ENCODE assay signal across 13 cellular contexts in the genomic region with DNA sequence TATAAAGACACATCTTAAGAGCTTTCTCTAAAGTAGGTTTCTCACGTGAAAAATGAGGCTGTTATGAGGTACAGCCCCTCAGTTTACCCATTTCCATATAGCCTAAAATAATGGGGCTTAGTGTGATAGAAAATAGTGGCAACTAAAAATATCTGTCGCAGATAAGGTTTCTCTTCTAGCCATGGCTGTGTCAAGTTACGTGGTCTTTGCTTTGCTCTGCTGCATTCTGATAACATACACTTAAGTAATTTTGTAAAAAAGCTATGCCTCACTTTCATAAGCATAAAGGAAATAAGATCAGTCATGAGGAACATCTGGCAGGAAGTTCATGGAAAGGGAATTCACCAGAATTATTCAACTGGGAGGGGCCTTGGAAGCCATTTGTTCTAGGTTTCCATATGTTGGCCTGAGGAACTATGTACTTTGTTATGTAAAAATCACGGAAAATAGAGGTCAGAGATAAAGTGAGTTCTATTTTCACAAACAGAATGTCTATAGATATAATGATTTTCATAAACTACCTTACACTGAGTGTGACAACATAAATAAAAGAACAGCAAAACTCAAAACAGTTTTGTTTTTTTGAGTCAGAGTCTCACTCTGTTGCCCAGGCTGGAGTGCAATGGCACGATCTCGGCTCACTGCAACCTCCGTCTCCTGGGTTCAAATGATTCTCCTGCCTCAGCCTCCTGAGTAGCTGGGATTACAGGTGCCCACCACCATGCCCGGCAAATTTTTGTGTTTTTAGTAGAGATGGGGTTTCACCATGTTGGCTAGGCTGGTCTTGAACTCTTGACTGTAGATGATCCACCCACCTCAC.
DNase-seq lines count a peak whose midpoint lies in the region; ATAC-seq and TF ChIP-seq lines count a peak whose summit lies in the region.
"Had no signal": no experiment of that assay in that cellular context is flagged by ENCODE, and none has a peak within 500 bp of the region (broad histone marks: within the 10 kb centered on the region; RNA-seq: fewer than 3 reads in every experiment).

No MANE protein-coding gene starts in this region.

- peak overlapping the region; percentile 61 for H3K4me3 ChIP-seq in SK-N-MC
- H3K4me3 ChIP-seq: HAP-1 had no signal

- TF ChIP-seq CTCF in foreskin keratinocyte (conservative IDR thresholded peaks at IDR 0.05), result no peak
- no peak for TF ChIP-seq CTCF in type B pancreatic cell (conservative IDR thresholded peaks at IDR 0.05)

- peaks cover 26% of the 10 kb centered on the region for H3K4me1 ChIP-seq in foreskin keratinocyte

- peak; percentile 87 for ATAC-seq in foreskin keratinocyte

- no peaks in the 10 kb centered on the region for H3K27me3 Mint-ChIP-seq in type B pancreatic cell

- DNase-seq in DMS53 (lab: John Stamatoyannopoulos, UW) (peak; percentile 35), DMS53 treated with DMSO at 0.1 percent for 48 hours (lab: John Stamatoyannopoulos, UW; ENCODE audit: unreplicated experiment) (no peak), SK-N-MC (ENCODE audit: low read depth, low spot score) (peak; percentile 67), foreskin keratinocyte (peak in 1 of 2 donors; percentile 83), type B pancreatic cell (ENCODE audit: extremely low spot score, unreplicated experiment) (no peak), DMS79 treated with DMSO at 0.1 percent for 48 hours (lab: John Stamatoyannopoulos, UW) (no peak), NCI-H526 (lab: John Stamatoyannopoulos, UW) (no peak)
- no peak for DNase-seq in activated naive CD4-positive, alpha-beta T cell (lab: John Stamatoyannopoulos, UW)
- DNase-seq: activated T-cell treated with anti-CD3 and anti-CD28 coated beads, Interleukin-2, amount 50 U/mL, for 48 hours; foreskin melanocyte; stimulated activated CD8-positive, alpha-beta memory T cell treated with anti-CD3 and anti-CD28 coated beads, Interleukin-4, amount 100 ng/mL, for 48 hours had no signal

- H3K36me3 ChIP-seq in SK-N-MC (ENCODE audit: insufficient read depth, low read length), result no peaks in the 10 kb centered on the region
- H3K36me3 ChIP-seq: HAP-1, neutrophil had no signal

- no peaks in the 10 kb centered on the region for H3K9me3 ChIP-seq in SK-N-MC (ENCODE audit: low read depth, low read length)
- H3K9me3 ChIP-seq: HAP-1, neutrophil had no signal

- peaks cover 4% of the 10 kb centered on the region for H3K9me3 Mint-ChIP-seq in type B pancreatic cell

- H3K27me3 ChIP-seq in foreskin keratinocyte, result no peaks in the 10 kb centered on the region
- H3K27me3 ChIP-seq: neutrophil had no signal

- H3K27ac ChIP-seq in SK-N-MC (peak overlapping the region; percentile 83), foreskin keratinocyte (peak overlapping the region; percentile 68)
- H3K27ac ChIP-seq: neutrophil had no signal

- peak overlapping the region; percentile 17 for H3K9ac ChIP-seq in SK-N-MC (ENCODE audit: insufficient read length)

- peak overlapping the region; percentile 84 for H3K27ac Mint-ChIP-seq in type B pancreatic cell

- H3K4me3 Mint-ChIP-seq in type B pancreatic cell, result peak overlapping the region; percentile 32

- no peaks in the 10 kb centered on the region for H3K36me3 Mint-ChIP-seq in type B pancreatic cell

- H3K4me1 Mint-ChIP-seq in type B pancreatic cell (ENCODE audit: unreplicated experiment), result peaks cover 67% of the 10 kb centered on the region

Comparison
In these comparisons a context has a peak if more than half of its experiments do, and no peak if none do; other contexts are left out.
1. DNase-seq: peak in DMS53 (single experiment) and SK-N-MC (single experiment); none in DMS53 treated with DMSO at 0.1 percent for 48 hours (single experiment), type B pancreatic cell (single experiment), DMS79 treated with DMSO at 0.1 percent for 48 hours (single experiment), activated naive CD4-positive, alpha-beta T cell (0 of 4) and NCI-H526 (0 of 2).